ENCODE assay signal across 8 cellular contexts in genomic region chr13:52652980-52653303, GRCh38. TPM values are rescaled to one million over a fixed set of nuclear protein-coding genes. Genes with fewer than 3 reads are reported as not detected.
A peak's percentile ranks its signal among the peaks of the same experiment; 100 is the strongest.
DNase-seq lines count a peak whose midpoint lies in the region; ATAC-seq, FAIRE-seq and TF ChIP-seq lines count a peak whose summit lies in the region.

No MANE protein-coding gene starts in this region.

- H3K27ac Mint-ChIP-seq in naive thymus-derived CD4-positive, alpha-beta T cell, result no peak overlapping the region

- no peak overlapping the region for H3K4me3 Mint-ChIP-seq in naive thymus-derived CD4-positive, alpha-beta T cell

- H3K79me1 ChIP-seq in H1 (ENCODE audit: low read depth, low read length), result peaks cover 4% of the 10 kb centered on the region

- DNase-seq in GM12892 (ENCODE audit: insufficient read length) (peak; percentile 25), H1 (ENCODE audit: low read depth in 1 of 2, low spot score in 2 of 2) (no peak), SKM-1 (lab: John Stamatoyannopoulos, UW; ENCODE audit: unreplicated experiment) (no peak), NCI-H774 (lab: John Stamatoyannopoulos, UW) (no peak)
- DNase-seq in Jurkat, Clone E6-1 (ENCODE audit: low read depth, low spot score), result no peak
- no peak for DNase-seq in naive thymus-derived CD4-positive, alpha-beta T cell
- no peak for DNase-seq in stimulated activated CD4-positive, alpha-beta T cell treated with anti-CD3 and anti-CD28 coated beads, Interleukin-12 subunit alpha, Interleukin-12 subunit beta, amount 100 ng/mL, for 4 hours

- no peaks in the 10 kb centered on the region for H3K27me3 Mint-ChIP-seq in naive thymus-derived CD4-positive, alpha-beta T cell

- H2BK120ac ChIP-seq in H1 (replicated peaks; ENCODE audit: low read depth, low read length), result no peak overlapping the region

- no peak overlapping the region for H2AFZ ChIP-seq in H1 (ENCODE audit: low read length)

- H4K5ac ChIP-seq in H1 (ENCODE audit: insufficient read length, low read depth, low read length), result peak overlapping the region; percentile 64

- H2AK5ac ChIP-seq in H1 (ENCODE audit: low read depth, low read length), result no peak overlapping the region

- H3K27me3 ChIP-seq in H1 (replicated peaks in 1 of 4; ENCODE audit: control insufficient read depth in 3 of 4, extremely low read depth in 1 of 4, insufficient read depth in 3 of 4, low read length in 3 of 4), result no peaks in the 10 kb centered on the region
- H3K27me3 ChIP-seq in naive thymus-derived CD4-positive, alpha-beta T cell (ENCODE audit: control insufficient read depth in 2 of 2, insufficient read depth in 2 of 2, low read length in 2 of 2), result no peaks in the 10 kb centered on the region

- peaks cover 0 to 20% (median 6%) of the 10 kb centered on the region in 5 donors for H3K36me3 Mint-ChIP-seq in naive thymus-derived CD4-positive, alpha-beta T cell

- TF ChIP-seq CTCF in H1 (IDR thresholded peaks at IDR 0.05; ENCODE audit: control extremely low read depth in 1 of 3, insufficient read depth in 1 of 3, low read depth in 1 of 3, low read length in 3 of 3), result no peak

- peaks cover 6% of the 10 kb centered on the region; the same call in 1 of the 2 replicates for H3K23me2 ChIP-seq in H1 (ENCODE audit: low read depth, low read length)

- H2BK15ac ChIP-seq in H1 (ENCODE audit: low read length), result no peak overlapping the region

- TF ChIP-seq EP300 in H1 (IDR thresholded peaks at IDR 0.05; ENCODE audit: borderline replicate concordance in 1 of 2, low read depth in 2 of 2, low read length in 2 of 2), result no peak

- H3K9me3 Mint-ChIP-seq in naive thymus-derived CD4-positive, alpha-beta T cell, result no peaks in the 10 kb centered on the region

- TF ChIP-seq POLR2A in GM12892 (IDR thresholded peaks at IDR 0.05; ENCODE audit: low read depth, low read length), result no peak
- TF ChIP-seq POLR2A in H1 (IDR thresholded peaks at IDR 0.05; ENCODE audit: control extremely low read depth in 1 of 2, low read depth in 2 of 2, low read length in 2 of 2), result no peak; a peak in 1 of 3 replicates

- H3K79me2 ChIP-seq in H1 (ENCODE audit: control insufficient read depth in 1 of 2, insufficient read depth in 2 of 2, low read length in 2 of 2), result peaks cover 23 to 75% of the 10 kb centered on the region in 2 experiments

- no peak for TF ChIP-seq RAD21 in H1 (IDR thresholded peaks at IDR 0.05 in 1 of 2, conservative IDR thresholded peaks at IDR 0.05 in 1 of 2; ENCODE audit: low read depth in 2 of 2, low read length in 2 of 2)

- intact Hi-C loops in naive thymus-derived CD4-positive, alpha-beta T cell (cut with micrococcal nuclease), result loop anchor here (1.0 kb wide), 9 partner anchors 12 to 1200 kb away; partner anchors contain the start of genes ALG11 (in 2 of the 2), CKAP2 (in 2 of the 2), INTS6 (in 2 of the 2) and VPS36 (in 2 of the 2)

- H3K4me1 Mint-ChIP-seq in naive thymus-derived CD4-positive, alpha-beta T cell, result peaks cover 6 to 18% (median 13%) of the 10 kb centered on the region in 7 donors

- H3K27ac ChIP-seq in H1 (ENCODE audit: low read depth, low read length), result peak overlapping the region; percentile 99
- peak overlapping the region; percentile 94 for H3K27ac ChIP-seq in naive thymus-derived CD4-positive, alpha-beta T cell (ENCODE audit: low read depth, low read length)

- ATAC-seq in GM21786 (IDR thresholded peaks at IDR 0.05; ENCODE audit: unreplicated experiment), result peak; percentile 26
- peak; percentile 21 for ATAC-seq in naive thymus-derived CD4-positive, alpha-beta T cell

- no peaks in the 10 kb centered on the region for H3K9me3 ChIP-seq in H1 (ENCODE audit: insufficient read depth in 2 of 2, low read depth in 1 of 2, low read length in 1 of 2)
- no peaks in the 10 kb centered on the region for H3K9me3 ChIP-seq in naive thymus-derived CD4-positive, alpha-beta T cell (ENCODE audit: control insufficient read depth in 2 of 3, low read length in 3 of 3)

- H3K14ac ChIP-seq in H1 (ENCODE audit: insufficient read length), result no peak overlapping the region

- CTCF ChIA-PET in H1 (lab: Charles Lee; ENCODE audit: partially characterized antibody), result interaction anchor here (0.8 to 4.4 kb wide), 20 partner anchors 10 to 545 kb away, joined by 3 to 25 read pairs (median 6); partner anchors contain the start of genes CNMD and PCDH8
- CTCF ChIA-PET in naive thymus-derived CD4-positive, alpha-beta T cell (lab: Charles Lee), result interaction anchor here (0.7 to 2.1 kb wide), 6 partner anchors 9 to 202 kb away, joined by 3 to 25 read pairs (median 4); no protein-coding TSS in a partner anchor

- FAIRE-seq in GM12892 (lab: Jason Lieb, UNC) (no peak), H1 (lab: Jason Lieb, UNC) (no peak)

- peak overlapping the region; percentile 75 for H3K4me3 ChIP-seq in Jurkat, Clone E6-1 (ENCODE audit: low read length)
- peak overlapping the region; percentile 89 to 98 (median 95) for H3K4me3 ChIP-seq in H1 (ENCODE audit: extremely low read depth in 1 of 4, insufficient read depth in 2 of 4, low read depth in 3 of 4, low read length in 4 of 4)
- H3K4me3 ChIP-seq in naive thymus-derived CD4-positive, alpha-beta T cell (ENCODE audit: low read length), result peak overlapping the region; percentile 87

- H3K4ac ChIP-seq in H1 (replicated peaks; ENCODE audit: insufficient read length, low read depth, low read length), result no peak overlapping the region

- no peak overlapping the region for H4K8ac ChIP-seq in H1 (ENCODE audit: extremely low read depth, insufficient read depth, low read length)

- no peak overlapping the region for H3K23ac ChIP-seq in H1 (ENCODE audit: insufficient read length)

- H3K4me2 ChIP-seq in H1 (ENCODE audit: insufficient read depth in 1 of 2, low read depth in 2 of 2, low read length in 2 of 2), result peak overlapping the region; percentile 64 to 94

- 0% methylated on average over 17 of the region's 18 CpGs; no CpG with 5 or more reads in 1 of the 2 experiments for WGBS in H1 (ENCODE audit: extremely low coverage in 1 of 2, insufficient coverage in 1 of 2, insufficient read length in 1 of 2, insufficient replicate concordance in 2 of 2, low coverage in 1 of 2, low lambda C conversion rate in 2 of 2, missing lambda C conversion rate in 1 of 2), 2 experiments

- H3K56ac ChIP-seq in H1 (replicated peaks; ENCODE audit: insufficient read length, low read depth, low read length), result peak overlapping the region; percentile 72

- peaks cover 0 to 36% (median 9%) of the 10 kb centered on the region in 4 experiments; a peak in 5 of 8 replicates for H3K36me3 ChIP-seq in H1 (ENCODE audit: control insufficient read depth in 2 of 4, insufficient read depth in 4 of 4, low read length in 3 of 4)
- H3K36me3 ChIP-seq in naive thymus-derived CD4-positive, alpha-beta T cell (ENCODE audit: control insufficient read depth in 2 of 3, insufficient read depth in 3 of 3, low read length in 3 of 3), result peaks cover 0 to 9% (median 6%) of the 10 kb centered on the region in 3 experiments

- POLR2A ChIA-PET in H1 (lab: Charles Lee; ENCODE audit: partially characterized antibody), result interaction anchor here (0.6 to 3.1 kb wide), 34 partner anchors 8 to 548 kb away, joined by 3 to 34 read pairs (median 5); partner anchors contain the start of genes CNMD, HNRNPA1L2, PCDH8 and VPS36
- POLR2A ChIA-PET in naive thymus-derived CD4-positive, alpha-beta T cell (lab: Charles Lee), result interaction anchor here (0.6 to 4.6 kb wide), 14 partner anchors 9 to 1501 kb away, joined by 3 to 100 read pairs (median 6); partner anchors contain the start of genes INTS6 and VPS36

- peaks cover 0 to 2% of the 10 kb centered on the region in 2 experiments for H4K20me1 ChIP-seq in H1 (replicated peaks in 1 of 2; ENCODE audit: control insufficient read depth in 1 of 2, insufficient read depth in 2 of 2, low read length in 2 of 2)

- peak overlapping the region; percentile 99 to 100 (median 99) for H3K9ac ChIP-seq in H1 (replicated peaks in 1 of 4; ENCODE audit: extremely low read depth in 1 of 4, low read depth in 3 of 4, low read length in 3 of 4)

- H2BK12ac ChIP-seq in H1 (ENCODE audit: low read depth, low read length), result no peak overlapping the region

- no peak overlapping the region for H4K91ac ChIP-seq in H1 (replicated peaks; ENCODE audit: insufficient read length, low read length)

- H3K18ac ChIP-seq in H1 (ENCODE audit: extremely low read depth, low read length), result peak overlapping the region; percentile 27; the same call in 1 of the 2 replicates

- H2BK5ac ChIP-seq in H1 (ENCODE audit: low read depth, low read length), result peak overlapping the region; percentile 99; the same call in 1 of the 2 replicates

- peaks cover 0 to 5% (median 0%) of the 10 kb centered on the region in 4 experiments; a peak in 3 of 7 replicates for H3K4me1 ChIP-seq in H1 (replicated peaks in 1 of 4; ENCODE audit: control insufficient read depth in 3 of 4, insufficient read depth in 4 of 4, low read length in 3 of 4)
- peaks cover 17 to 22% of the 10 kb centered on the region in 2 donors for H3K4me1 ChIP-seq in naive thymus-derived CD4-positive, alpha-beta T cell (ENCODE audit: control insufficient read depth in 2 of 2, insufficient read depth in 2 of 2, low read length in 2 of 2)

- H2BK20ac ChIP-seq in H1 (ENCODE audit: low read length), result no peak overlapping the region

RNA-seq across cellular contexts. Expression of gene SUGT1, which starts 0.3 kb away (rescaled TPM):
- polyA plus RNA-seq in GM12892 (2012; ENCODE audit: missing spikeins), result 65.7 TPM
- 89.8 TPM for polyA plus RNA-seq in Jurkat, Clone E6-1 (2012; ENCODE audit: insufficient read depth, insufficient read length)
- total RNA-seq in H1 (2021; fragmentation: NEBNext Ultra II Directional; extraction: Animal tissue kit (Norgen Biotek cat#: 25700)), result 99.4 and 103 TPM in 2 replicates
- 21.0 and 25.7 TPM in 2 replicates for polyA plus RNA-seq in H1 (2011; rRNA removed)
- 53.5 TPM for polyA plus RNA-seq in H1 (2011; cell fraction: cytosol; rRNA removed)
- polyA plus RNA-seq in H1 (2011; cell fraction: nucleus; rRNA removed), result 32.9 TPM
- polyA plus RNA-seq in H1 (2012, experiment 1 of 2), result 57.3 to 98.1 TPM (median 61.2 TPM) in 4 replicates
- polyA plus RNA-seq in H1 (2012, experiment 2 of 2), result 10.5 TPM
- 73.3 TPM for polyA plus RNA-seq in H1 (2013, experiment 1 of 2)
- polyA plus RNA-seq in H1 (2013, experiment 2 of 2), result 79.4 TPM
- polyA minus RNA-seq in H1 (2011; rRNA and poly(A)+ RNA removed), result 39.1 and 45.8 TPM in 2 replicates
- 29.7 TPM for polyA minus RNA-seq in H1 (2011; cell fraction: cytosol; rRNA and poly(A)+ RNA removed)
- 66.6 TPM for polyA minus RNA-seq in H1 (2011; cell fraction: nucleus; rRNA and poly(A)+ RNA removed)
- 10 to 100 TPM; 21.3 to 49.0 (median 33.8) TPM for total RNA-seq in naive thymus-derived CD4-positive, alpha-beta T cell
- 10 to 100 TPM; 40.6 to 47.6 TPM for polyA plus RNA-seq in naive thymus-derived CD4-positive, alpha-beta T cell

RNA-seq across cellular contexts. Expression of gene HNRNPA1L2, which starts 10.7 kb away (rescaled TPM):
- polyA plus RNA-seq in GM12892 (2012; ENCODE audit: missing spikeins), result 13.9 TPM
- 19.2 TPM for polyA plus RNA-seq in Jurkat, Clone E6-1 (2012; ENCODE audit: insufficient read depth, insufficient read length)
- total RNA-seq in H1 (2021; fragmentation: NEBNext Ultra II Directional; extraction: Animal tissue kit (Norgen Biotek cat#: 25700)), result 7.3 and 8.9 TPM in 2 replicates
- polyA plus RNA-seq in H1 (2011; rRNA removed), result 3.1 and 3.7 TPM in 2 replicates
- polyA plus RNA-seq in H1 (2011; cell fraction: cytosol; rRNA removed), result 8.7 TPM
- polyA plus RNA-seq in H1 (2011; cell fraction: nucleus; rRNA removed), result 2.6 TPM
- polyA plus RNA-seq in H1 (2012, experiment 1 of 2), result 14.8 to 41.0 TPM (median 36.1 TPM) in 4 replicates
- polyA plus RNA-seq in H1 (2012, experiment 2 of 2), result 3.0 TPM
- polyA plus RNA-seq in H1 (2013, experiment 1 of 2), result 6.3 TPM
- polyA plus RNA-seq in H1 (2013, experiment 2 of 2), result 7.1 TPM
- 2.1 and 3.9 TPM in 2 replicates for polyA minus RNA-seq in H1 (2011; rRNA and poly(A)+ RNA removed)
- 2.8 TPM for polyA minus RNA-seq in H1 (2011; cell fraction: cytosol; rRNA and poly(A)+ RNA removed)
- polyA minus RNA-seq in H1 (2011; cell fraction: nucleus; rRNA and poly(A)+ RNA removed), result 3.4 TPM
- total RNA-seq in naive thymus-derived CD4-positive, alpha-beta T cell, result 10 to 100 TPM; 11.8 to 21.1 (median 13.8) TPM
- 10 to 100 TPM in 1 of 2 donors, 1 to 10 TPM in 1; 8.0 to 15.1 TPM for polyA plus RNA-seq in naive thymus-derived CD4-positive, alpha-beta T cell
